21 cellular contexts compared by ENCODE assay signal in genomic region chr3:53629396-53629711, GRCh38.
"Had no signal": no experiment of that assay in that cellular context is flagged by ENCODE, and none has a peak within 500 bp of the region (broad histone marks: within the 10 kb centered on the region; RNA-seq: fewer than 3 reads in every experiment).

No MANE protein-coding gene starts in this region.

- H3K27ac ChIP-seq: heart right ventricle, lower lobe of right lung, testis, upper lobe of right lung had no signal

- H3K9me3 ChIP-seq: sigmoid colon, testis, upper lobe of right lung had no signal

- H3K4me3 ChIP-seq: heart right ventricle, lower lobe of right lung, sigmoid colon, smooth muscle cell, testis, upper lobe of right lung had no signal

- H3K36me3 ChIP-seq: heart right ventricle, lower lobe of right lung, sigmoid colon, upper lobe of right lung had no signal

- H3K27ac Mint-ChIP-seq: activated naive CD4-positive, alpha-beta T cell treated with anti-CD3 and anti-CD28 coated beads for 36 hours; activated naive CD8-positive, alpha-beta T cell treated with anti-CD3 and anti-CD28 coated beads, Interleukin-2, amount 10 ng/mL, durations not matched to agents 7 days and 5 days; naive thymus-derived CD8-positive, alpha-beta T cell; stimulated activated memory B cell treated with anti-CD40 and anti-IgM and Interleukin-4, amounts not matched to agents 10 μg/mL and 1 μg/mL and 100 μg/mL, for 72 hours; T-helper 17 cell had no signal

- H3K4me1 ChIP-seq: heart right ventricle, testis had no signal

- ATAC-seq: heart right ventricle; lower lobe of right lung; naive thymus-derived CD8-positive, alpha-beta T cell; stimulated activated memory B cell treated with anti-CD40 and anti-IgM and Interleukin-4, amounts not matched to agents 10 μg/mL and 1 μg/mL and 100 μg/mL, for 72 hours; T-helper 17 cell; upper lobe of right lung had no signal

- H3K27me3 ChIP-seq: sigmoid colon, testis, upper lobe of right lung had no signal

- H3K4me1 Mint-ChIP-seq: stimulated activated memory B cell treated with anti-CD40 and anti-IgM and Interleukin-4, amounts not matched to agents 10 μg/mL and 1 μg/mL and 100 μg/mL, for 72 hours had no signal

- H3K4me3 Mint-ChIP-seq: activated naive CD4-positive, alpha-beta T cell treated with anti-CD3 and anti-CD28 coated beads for 36 hours; activated naive CD8-positive, alpha-beta T cell treated with anti-CD3 and anti-CD28 coated beads, Interleukin-2, amount 10 ng/mL, durations not matched to agents 7 days and 5 days; stimulated activated memory B cell treated with anti-CD40 and anti-IgM and Interleukin-4, amounts not matched to agents 10 μg/mL and 1 μg/mL and 100 μg/mL, for 72 hours; T-helper 17 cell had no signal

- H3K36me3 Mint-ChIP-seq: activated naive CD8-positive, alpha-beta T cell treated with anti-CD3 and anti-CD28 coated beads, Interleukin-2, amount 10 ng/mL, durations not matched to agents 7 days and 5 days; naive thymus-derived CD8-positive, alpha-beta T cell; stimulated activated memory B cell treated with anti-CD40 and anti-IgM and Interleukin-4, amounts not matched to agents 10 μg/mL and 1 μg/mL and 100 μg/mL, for 72 hours had no signal

- H3K4me2 ChIP-seq: smooth muscle cell had no signal

- DNase-seq: activated CD4-positive, alpha-beta T cell treated with anti-CD3 and anti-CD28 coated beads for 4 hours; activated CD4-positive, alpha-beta T cell treated with anti-CD3 and anti-CD28 coated beads, Interleukin-2, amount 50 U/mL, for 48 hours; activated CD4-positive, CD25-positive, alpha-beta regulatory T cell; activated effector memory CD4-positive, alpha-beta T cell treated with Interleukin-2 at 50 U/mL for 16 hours; activated naive CD4-positive, alpha-beta T cell treated with anti-CD3 and anti-CD28 coated beads for 36 hours; activated naive CD8-positive, alpha-beta T cell treated with anti-CD3 and anti-CD28 coated beads, Interleukin-2, amount 10 ng/mL, durations not matched to agents 7 days and 5 days; activated T-cell treated with anti-CD3 and anti-CD28 coated beads, Interleukin-2, amount 50 U/mL, for 48 hours; amniotic stem cell; foreskin fibroblast; heart right ventricle; kidney; lower lobe of right lung; naive thymus-derived CD8-positive, alpha-beta T cell; sigmoid colon; stimulated activated CD4-positive, alpha-beta T cell treated with anti-CD3 and anti-CD28 coated beads, Interleukin-15, amount 100 ng/mL, for 24 hours; SW 1271; T-helper 17 cell; testis; upper lobe of right lung had no signal

- H3K9me3 Mint-ChIP-seq: activated naive CD4-positive, alpha-beta T cell treated with anti-CD3 and anti-CD28 coated beads for 36 hours; activated naive CD8-positive, alpha-beta T cell treated with anti-CD3 and anti-CD28 coated beads, Interleukin-2, amount 10 ng/mL, durations not matched to agents 7 days and 5 days had no signal
